Comparison of ENCODE assay signal across 1 cellular context in the genomic region with DNA sequence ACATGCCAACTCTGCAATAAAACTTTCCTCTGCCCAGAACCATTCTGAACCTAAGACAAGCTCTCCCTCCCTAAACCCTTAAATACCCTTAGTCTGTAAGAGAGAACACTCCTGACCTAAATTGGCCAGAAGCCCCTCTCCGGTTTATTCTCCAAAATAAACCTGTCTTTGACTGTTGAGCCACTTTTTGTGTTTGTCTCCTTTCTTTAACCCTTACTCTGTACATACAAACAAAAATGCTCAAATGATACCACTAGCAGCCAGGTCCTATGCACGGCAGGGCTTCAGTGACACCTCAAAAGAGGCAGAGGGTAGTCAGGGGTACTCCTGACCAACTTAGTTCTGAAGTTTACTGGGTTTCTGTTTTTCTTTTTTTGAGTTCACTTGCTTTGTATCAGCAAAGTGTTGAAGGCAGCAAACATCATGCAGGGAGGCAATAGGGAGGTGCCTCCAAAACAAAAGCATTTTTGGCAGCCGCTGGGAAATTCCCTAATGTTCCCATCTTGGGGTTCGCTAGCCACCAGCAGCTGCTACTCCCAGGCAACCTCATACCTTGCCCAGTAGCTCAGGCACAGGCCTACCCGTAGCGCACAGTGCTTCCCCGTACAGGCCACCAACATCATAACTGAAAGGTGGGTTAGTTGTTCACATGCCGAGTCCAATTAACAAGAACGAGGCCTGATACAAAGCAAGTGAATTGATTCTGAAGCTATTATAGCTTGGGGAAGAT.
TF ChIP-seq lines count a peak whose summit lies in the region.

No MANE protein-coding gene starts in this region.

TF ChIP-seq in SK-N-SH treated with all-trans-retinoic acid at 6 μM for 48 hours, 23 proteins besides CTCF, POLR2A, EP300 and RAD21 (continued from another document):
- TF ChIP-seq, protein P1, sequence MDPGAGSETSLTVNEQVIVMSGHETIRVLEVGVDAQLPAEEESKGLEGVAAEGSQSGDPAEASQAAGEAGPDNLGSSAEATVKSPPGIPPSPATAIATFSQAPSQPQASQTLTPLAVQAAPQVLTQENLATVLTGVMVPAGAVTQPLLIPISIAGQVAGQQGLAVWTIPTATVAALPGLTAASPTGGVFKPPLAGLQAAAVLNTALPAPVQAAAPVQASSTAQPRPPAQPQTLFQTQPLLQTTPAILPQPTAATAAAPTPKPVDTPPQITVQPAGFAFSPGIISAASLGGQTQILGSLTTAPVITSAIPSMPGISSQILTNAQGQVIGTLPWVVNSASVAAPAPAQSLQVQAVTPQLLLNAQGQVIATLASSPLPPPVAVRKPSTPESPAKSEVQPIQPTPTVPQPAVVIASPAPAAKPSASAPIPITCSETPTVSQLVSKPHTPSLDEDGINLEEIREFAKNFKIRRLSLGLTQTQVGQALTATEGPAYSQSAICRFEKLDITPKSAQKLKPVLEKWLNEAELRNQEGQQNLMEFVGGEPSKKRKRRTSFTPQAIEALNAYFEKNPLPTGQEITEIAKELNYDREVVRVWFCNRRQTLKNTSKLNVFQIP (CRISPR knock-in tag; IDR thresholded peaks at IDR 0.05; ENCODE audit: borderline replicate concordance, low read depth), result no peak
- TF ChIP-seq CSRNP3 (CRISPR knock-in tag; IDR thresholded peaks at IDR 0.05) (no peak), ZNF565 (CRISPR knock-in tag; conservative IDR thresholded peaks at IDR 0.05; ENCODE audit: low read depth) (no peak), ZNF70 (CRISPR knock-in tag; IDR thresholded peaks at IDR 0.05) (no peak), SNAI2 (CRISPR knock-in tag; IDR thresholded peaks at IDR 0.05) (no peak), GLIS3 (CRISPR knock-in tag; IDR thresholded peaks at IDR 0.05) (no peak), ZFP30 (CRISPR knock-in tag; IDR thresholded peaks at IDR 0.05) (no peak), ISL1 (CRISPR knock-in tag; IDR thresholded peaks at IDR 0.05) (no peak)
